In genomic region chr5:142592365-142592764, GRCh38 we compare ENCODE assay signal across 8 cellular contexts.
"Had no signal": no experiment of that assay in that cellular context is flagged by ENCODE, and none has a peak within 500 bp of the region (broad histone marks: within the 10 kb centered on the region; RNA-seq: fewer than 3 reads in every experiment).

No MANE protein-coding gene starts in this region.

- DNase-seq: GOT3, H9, HCEC 1CT, IMR-90, KBM-7 had no signal

- H3K9ac ChIP-seq: KMS-11 had no signal

- H3K4me3 Mint-ChIP-seq: H9 had no signal

- H3K4me2 ChIP-seq: KMS-11 had no signal

- H3K9me3 Mint-ChIP-seq: H9 had no signal

- H3K27ac ChIP-seq: HL-60, KMS-11 had no signal

- FAIRE-seq: H54 had no signal

- H3K27ac Mint-ChIP-seq: H9 had no signal
